1 cellular context compared by ENCODE assay signal in the genomic region with DNA sequence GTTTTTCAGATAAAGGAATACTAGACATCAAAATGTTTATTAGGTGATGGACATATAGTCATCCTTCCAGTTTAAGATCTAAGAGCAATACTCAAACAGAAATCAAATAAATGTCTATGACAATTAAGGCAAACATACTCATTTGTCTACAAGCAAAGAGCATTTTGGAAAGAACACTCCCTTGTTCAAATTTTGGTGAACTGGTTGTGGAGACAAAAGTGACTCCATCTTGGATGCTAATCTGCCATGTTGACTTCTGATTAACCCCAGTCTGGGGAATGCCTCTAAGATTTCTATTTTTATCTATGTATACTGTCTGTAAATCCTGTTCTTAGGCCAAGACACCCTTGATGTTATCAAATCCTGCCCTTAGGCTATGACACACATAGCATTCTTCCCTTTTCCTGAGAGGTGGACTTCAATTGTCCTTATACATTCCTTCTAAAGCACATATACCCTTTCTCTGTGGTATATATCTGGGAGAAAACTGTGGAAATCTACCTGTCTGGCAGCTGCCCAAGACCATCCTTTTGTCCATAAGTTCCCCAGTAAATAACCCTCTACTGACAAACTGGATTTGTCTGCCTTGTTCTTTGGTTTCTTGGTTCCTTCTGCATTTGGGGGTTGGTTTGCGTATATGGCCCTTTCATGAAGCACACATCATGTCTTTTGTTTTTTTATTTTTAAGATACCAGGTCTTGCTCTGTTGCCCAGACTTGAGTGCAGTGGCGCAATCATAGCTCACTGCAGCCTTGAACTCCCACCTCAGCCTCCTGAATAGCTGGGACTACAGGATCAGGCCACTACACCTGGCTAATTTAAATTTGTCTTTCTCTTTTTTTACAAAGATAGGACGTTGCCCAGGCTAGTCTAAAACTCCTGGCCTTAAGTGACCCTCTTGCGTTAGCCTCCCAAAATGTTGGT.
TF ChIP-seq lines count a peak whose summit lies in the region.

No MANE protein-coding gene starts in this region.

TF ChIP-seq in HepG2, 621 proteins besides CTCF, POLR2A, EP300 and RAD21 (continued from another document):
- TF ChIP-seq, protein P1, sequence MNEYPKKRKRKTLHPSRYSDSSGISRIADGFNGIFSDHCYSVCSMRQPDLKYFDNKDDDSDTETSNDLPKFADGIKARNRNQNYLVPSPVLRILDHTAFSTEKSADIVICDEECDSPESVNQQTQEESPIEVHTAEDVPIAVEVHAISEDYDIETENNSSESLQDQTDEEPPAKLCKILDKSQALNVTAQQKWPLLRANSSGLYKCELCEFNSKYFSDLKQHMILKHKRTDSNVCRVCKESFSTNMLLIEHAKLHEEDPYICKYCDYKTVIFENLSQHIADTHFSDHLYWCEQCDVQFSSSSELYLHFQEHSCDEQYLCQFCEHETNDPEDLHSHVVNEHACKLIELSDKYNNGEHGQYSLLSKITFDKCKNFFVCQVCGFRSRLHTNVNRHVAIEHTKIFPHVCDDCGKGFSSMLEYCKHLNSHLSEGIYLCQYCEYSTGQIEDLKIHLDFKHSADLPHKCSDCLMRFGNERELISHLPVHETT (CRISPR knock-in tag; conservative IDR thresholded peaks at IDR 0.05): no peak
- TF ChIP-seq FOXA1 (IDR thresholded peaks at IDR 0.05) (no peak), FOXA1 (CRISPR knock-in tag; IDR thresholded peaks at IDR 0.05) (no peak), ZNF615 (CRISPR knock-in tag; IDR thresholded peaks at IDR 0.05; ENCODE audit: borderline replicate concordance) (no peak), TOE1 (CRISPR knock-in tag; IDR thresholded peaks at IDR 0.05) (no peak), ZFP90 (CRISPR knock-in tag; IDR thresholded peaks at IDR 0.05; ENCODE audit: borderline replicate concordance) (0 out of 2 replicates have a peak, but pooled peaks have one; percentile 51), CEBPB (IDR thresholded peaks at IDR 0.05; ENCODE audit: borderline replicate concordance, low read depth, low read length) (peak; percentile 55; the same call in 1 of the 2 replicates), CEBPG (CRISPR knock-in tag; IDR thresholded peaks at IDR 0.05) (peak; percentile 70), ZMYM4 (CRISPR knock-in tag; IDR thresholded peaks at IDR 0.05) (0 out of 2 replicates have a peak, but pooled peaks have one; percentile 16), SMAD1 (CRISPR knock-in tag; IDR thresholded peaks at IDR 0.05; ENCODE audit: borderline replicate concordance, low read depth) (no peak), SOX6 (IDR thresholded peaks at IDR 0.05) (no peak), SOX6 (CRISPR knock-in tag; IDR thresholded peaks at IDR 0.05) (peak; percentile 46), NR2C2 (CRISPR knock-in tag; IDR thresholded peaks at IDR 0.05; ENCODE audit: borderline replicate concordance) (peak; percentile 22; the same call in 1 of the 2 replicates), ZFP36 (IDR thresholded peaks at IDR 0.05; ENCODE audit: borderline replicate concordance, low read depth, low read length, partially characterized antibody) (no peak)
- TF ChIP-seq, protein P2, sequence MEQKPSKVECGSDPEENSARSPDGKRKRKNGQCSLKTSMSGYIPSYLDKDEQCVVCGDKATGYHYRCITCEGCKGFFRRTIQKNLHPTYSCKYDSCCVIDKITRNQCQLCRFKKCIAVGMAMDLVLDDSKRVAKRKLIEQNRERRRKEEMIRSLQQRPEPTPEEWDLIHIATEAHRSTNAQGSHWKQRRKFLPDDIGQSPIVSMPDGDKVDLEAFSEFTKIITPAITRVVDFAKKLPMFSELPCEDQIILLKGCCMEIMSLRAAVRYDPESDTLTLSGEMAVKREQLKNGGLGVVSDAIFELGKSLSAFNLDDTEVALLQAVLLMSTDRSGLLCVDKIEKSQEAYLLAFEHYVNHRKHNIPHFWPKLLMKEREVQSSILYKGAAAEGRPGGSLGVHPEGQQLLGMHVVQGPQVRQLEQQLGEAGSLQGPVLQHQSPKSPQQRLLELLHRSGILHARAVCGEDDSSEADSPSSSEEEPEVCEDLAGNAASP (CRISPR knock-in tag; IDR thresholded peaks at IDR 0.05; ENCODE audit: borderline replicate concordance): peak; percentile 21; the same call in 1 of the 2 replicates
- TF ChIP-seq, protein P3, sequence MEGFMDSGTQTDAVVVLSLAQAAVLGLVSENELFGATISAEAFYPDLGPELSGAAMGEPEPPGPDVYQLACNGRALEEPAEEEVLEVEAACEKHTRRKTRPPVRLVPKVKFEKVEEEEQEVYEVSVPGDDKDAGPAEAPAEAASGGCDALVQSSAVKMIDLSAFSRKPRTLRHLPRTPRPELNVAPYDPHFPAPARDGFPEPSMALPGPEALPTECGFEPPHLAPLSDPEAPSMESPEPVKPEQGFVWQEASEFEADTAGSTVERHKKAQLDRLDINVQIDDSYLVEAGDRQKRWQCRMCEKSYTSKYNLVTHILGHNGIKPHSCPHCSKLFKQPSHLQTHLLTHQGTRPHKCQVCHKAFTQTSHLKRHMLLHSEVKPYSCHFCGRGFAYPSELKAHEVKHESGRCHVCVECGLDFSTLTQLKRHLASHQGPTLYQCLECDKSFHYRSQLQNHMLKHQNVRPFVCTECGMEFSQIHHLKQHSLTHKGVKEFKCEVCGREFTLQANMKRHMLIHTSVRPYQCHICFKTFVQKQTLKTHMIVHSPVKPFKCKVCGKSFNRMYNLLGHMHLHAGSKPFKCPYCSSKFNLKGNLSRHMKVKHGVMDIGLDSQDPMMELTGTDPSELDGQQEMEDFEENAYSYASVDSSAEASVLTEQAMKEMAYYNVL (CRISPR knock-in tag; IDR thresholded peaks at IDR 0.05; ENCODE audit: borderline replicate concordance): no peak
- TF ChIP-seq, protein P4, sequence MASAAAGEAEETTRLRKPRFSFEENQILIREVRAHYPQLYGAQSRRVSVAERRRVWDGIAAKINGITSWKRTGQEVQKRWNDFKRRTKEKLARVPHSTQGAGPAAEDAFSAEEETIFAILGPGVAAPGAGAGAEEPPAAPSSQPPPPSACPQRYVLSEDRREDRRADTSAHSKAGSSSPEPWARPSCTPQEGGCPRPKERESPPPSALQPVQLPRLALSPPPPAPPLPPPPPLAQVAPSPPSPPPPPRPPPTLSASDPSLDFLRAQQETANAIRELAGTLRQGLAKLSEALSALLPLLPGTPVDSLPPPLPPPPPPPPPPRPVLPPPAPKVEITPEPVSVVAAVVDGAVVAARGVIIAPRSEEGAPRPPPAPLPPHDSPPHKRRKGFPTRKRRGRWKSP (CRISPR knock-in tag; IDR thresholded peaks at IDR 0.05): no peak
- TF ChIP-seq, protein P5, sequence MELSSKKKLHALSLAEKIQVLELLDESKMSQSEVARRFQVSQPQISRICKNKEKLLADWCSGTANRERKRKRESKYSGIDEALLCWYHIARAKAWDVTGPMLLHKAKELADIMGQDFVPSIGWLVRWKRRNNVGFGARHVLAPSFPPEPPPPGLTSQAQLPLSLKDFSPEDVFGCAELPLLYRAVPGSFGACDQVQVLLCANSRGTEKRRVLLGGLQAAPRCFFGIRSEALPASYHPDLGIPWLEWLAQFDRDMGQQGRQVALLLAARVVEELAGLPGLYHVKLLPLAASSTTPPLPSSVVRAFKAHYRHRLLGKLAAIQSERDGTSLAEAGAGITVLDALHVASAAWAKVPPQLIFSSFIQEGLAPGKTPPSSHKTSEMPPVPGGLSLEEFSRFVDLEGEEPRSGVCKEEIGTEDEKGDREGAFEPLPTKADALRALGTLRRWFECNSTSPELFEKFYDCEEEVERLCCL (CRISPR knock-in tag; IDR thresholded peaks at IDR 0.05; ENCODE audit: borderline replicate concordance): no peak
